Comparison of ENCODE assay signal across 8 cellular contexts in the genomic region with DNA sequence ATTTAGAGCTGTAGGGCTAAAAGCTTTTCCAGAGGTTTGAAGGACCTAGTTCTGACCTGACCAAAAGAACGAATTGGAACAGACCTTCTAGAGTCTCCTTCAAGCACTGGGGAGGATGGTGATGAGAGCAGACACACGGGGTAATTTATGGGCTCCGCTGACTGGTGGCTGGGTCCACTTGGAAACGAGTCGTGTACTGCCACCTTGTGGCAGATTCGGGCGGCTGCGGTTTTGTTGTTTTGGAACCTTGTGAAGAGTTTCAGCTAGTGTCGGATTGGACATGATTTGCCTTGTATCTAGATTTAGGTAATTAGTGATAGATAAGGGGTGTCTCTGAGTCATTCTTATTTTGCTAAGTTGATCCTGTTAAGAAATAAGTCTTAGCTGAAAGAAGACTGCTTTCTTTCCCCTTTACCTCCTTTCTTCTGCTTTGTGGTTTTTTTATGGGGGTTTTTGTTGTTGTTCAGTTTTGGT.
DNase-seq lines count a peak whose midpoint lies in the region; ATAC-seq and TF ChIP-seq lines count a peak whose summit lies in the region.

No MANE protein-coding gene starts in this region.

- H3K27ac ChIP-seq in OCI-LY3 (ENCODE audit: low read length) = no peak overlapping the region
- H3K27ac ChIP-seq in epithelial cell of prostate = no peak overlapping the region

- H3K9ac ChIP-seq in OCI-LY3 (ENCODE audit: low read length) = no peak overlapping the region

- no peaks in the 10 kb centered on the region for H3K27me3 ChIP-seq in OCI-LY3 (ENCODE audit: low read depth, low read length)

- in situ Hi-C loops in Caki2 (cut with HindIII; ENCODE audit: low pct_unique_long_range_greater_than_20kb, low sequenced_read_pairs) = no loop called here

- no peaks in the 10 kb centered on the region for H3K79me2 ChIP-seq in OCI-LY3 (ENCODE audit: low read length)

- H3K4me1 ChIP-seq in OCI-LY3 (ENCODE audit: low read length) = peaks cover 3% of the 10 kb centered on the region; the same call in 1 of the 2 replicates

- no peaks in the 10 kb centered on the region for H4K20me1 ChIP-seq in OCI-LY3 (ENCODE audit: insufficient read depth, low read length)

- no peak overlapping the region for H2AFZ ChIP-seq in OCI-LY3 (ENCODE audit: low read depth, low read length)

- no peak overlapping the region for H3K4me3 ChIP-seq in Jurkat, Clone E6-1 (ENCODE audit: low read length)
- H3K4me3 ChIP-seq in OCI-LY3 (ENCODE audit: low read length) = no peak overlapping the region

- TF ChIP-seq CTCF in OCI-LY3 (IDR thresholded peaks at IDR 0.05; ENCODE audit: low read depth, low read length) = peak; percentile 95

- H3K4me2 ChIP-seq in OCI-LY3 (ENCODE audit: low read length) = no peak overlapping the region

- H3K36me3 ChIP-seq in OCI-LY3 (replicated peaks; ENCODE audit: low read depth, low read length) = peaks cover 19% of the 10 kb centered on the region

- no peak for ATAC-seq in GM19455 (IDR thresholded peaks at IDR 0.05; ENCODE audit: unreplicated experiment)

- no peaks in the 10 kb centered on the region for H3K9me3 ChIP-seq in OCI-LY3 (ENCODE audit: insufficient read depth, low read length)

- DNase-seq in Caki2 (ENCODE audit: low read depth) = peak; percentile 63
- peak; percentile 73 for DNase-seq in Jurkat, Clone E6-1 (ENCODE audit: low read depth, low spot score)
- DNase-seq in activated CD8-positive, alpha-beta memory T cell treated with anti-CD3 and anti-CD28 coated beads, Interleukin-2, amount 50 U/mL, for 48 hours = peak; percentile 90
- DNase-seq in epithelial cell of prostate (ENCODE audit: low read depth, low spot score) = peak; percentile 12
- DNase-seq in mucosa of gallbladder (ENCODE audit: low spot score) = peak; percentile 79
- peak; percentile 89 for DNase-seq in stimulated activated CD8-positive, alpha-beta memory T cell treated with anti-CD3 and anti-CD28 coated beads, Interleukin-4, amount 100 ng/mL, for 48 hours

Comparison
In these comparisons a context has a peak if more than half of its experiments do, and no peak if none do; other contexts are left out.
1. DNase-seq: peak in every context shown above with its lines; median percentile 90 in activated CD8-positive, alpha-beta memory T cell treated with anti-CD3 and anti-CD28 coated beads, Interleukin-2, amount 50 U/mL, for 48 hours; 89 in stimulated activated CD8-positive, alpha-beta memory T cell treated with anti-CD3 and anti-CD28 coated beads, Interleukin-4, amount 100 ng/mL, for 48 hours; 79 in mucosa of gallbladder; 73 in Jurkat, Clone E6-1; 63 in Caki2; 12 in epithelial cell of prostate.